8 cellular contexts compared by ENCODE assay signal in genomic region chr3:18466136-18466535, GRCh38.
"Had no signal": no experiment of that assay in that cellular context is flagged by ENCODE, and none has a peak within 500 bp of the region (broad histone marks: within the 10 kb centered on the region; RNA-seq: fewer than 3 reads in every experiment).

No MANE protein-coding gene starts in this region.

- ATAC-seq: GM23338, HCT116 had no signal

- H3K4me3 Mint-ChIP-seq: GM23338, H9, HFFc6 had no signal

- H3K27ac Mint-ChIP-seq: GM23338, H9, HFFc6 had no signal

- DNase-seq: GM23248, GOT3, H7, H9, HCEC 1CT, HFFc6 had no signal
